In genomic region chr2:151306621-151307020, GRCh38 we compare ENCODE assay signal across 17 cellular contexts. TPM values are rescaled to one million over a fixed set of nuclear protein-coding genes. Genes with fewer than 3 reads are reported as not detected.
DNase-seq lines count a peak whose midpoint lies in the region; ATAC-seq and TF ChIP-seq lines count a peak whose summit lies in the region.
"Had no signal": no experiment of that assay in that cellular context is flagged by ENCODE, and none has a peak within 500 bp of the region (broad histone marks: within the 10 kb centered on the region; RNA-seq: fewer than 3 reads in every experiment).

No MANE protein-coding gene starts in this region.

- CTCF ChIA-PET in mammary epithelial cell (lab: Charles Lee; ENCODE audit: low non-redundant PET) = no interaction called here
- CTCF ChIA-PET in activated CD4-positive, alpha-beta memory T cell treated with anti-CD3 and anti-CD28 coated beads, Interleukin-2, amount 10 ng/mL, durations not matched to agents 7 days and 5 days (lab: Charles Lee) = no interaction called here
- CTCF ChIA-PET in CD8-positive, alpha-beta T cell (lab: Charles Lee) = no interaction called here

- H3K36me3 Mint-ChIP-seq in activated CD4-positive, alpha-beta memory T cell treated with anti-CD3 and anti-CD28 coated beads, Interleukin-2, amount 10 ng/mL, durations not matched to agents 7 days and 5 days (ENCODE audit: low read depth) = no peaks in the 10 kb centered on the region
- H3K36me3 Mint-ChIP-seq in CD8-positive, alpha-beta T cell = no peaks in the 10 kb centered on the region
- H3K36me3 Mint-ChIP-seq: CD4-positive, CD25-positive, alpha-beta regulatory T cell; naive thymus-derived CD8-positive, alpha-beta T cell had no signal

- H3K27me3 ChIP-seq in mammary epithelial cell (ENCODE audit: insufficient read depth, low read length) (no peaks in the 10 kb centered on the region), left lung (no peaks in the 10 kb centered on the region), suprapubic skin (no peaks in the 10 kb centered on the region)
- H3K27me3 ChIP-seq in CD8-positive, alpha-beta T cell (ENCODE audit: insufficient read depth, low read length) = no peaks in the 10 kb centered on the region
- H3K27me3 ChIP-seq: esophagus squamous epithelium, sigmoid colon had no signal

- H4K20me1 ChIP-seq in mammary epithelial cell (ENCODE audit: insufficient read depth, low read length) = no peaks in the 10 kb centered on the region

- H3K4me3 ChIP-seq in mammary epithelial cell (replicated peaks in 1 of 3; ENCODE audit: insufficient read depth in 1 of 3, low read depth in 2 of 3, low read length in 3 of 3) (no peak overlapping the region), left lung (no peak overlapping the region), suprapubic skin (no peak overlapping the region)
- no peak overlapping the region for H3K4me3 ChIP-seq in CD8-positive, alpha-beta T cell (ENCODE audit: low read depth, low read length)
- H3K4me3 ChIP-seq: esophagus squamous epithelium, sigmoid colon had no signal

- no peak overlapping the region for H3K4me2 ChIP-seq in mammary epithelial cell (ENCODE audit: insufficient read depth, low read depth, low read length)

- TF ChIP-seq POLR2A in suprapubic skin (IDR thresholded peaks at IDR 0.05) = no peak

- H2AFZ ChIP-seq in mammary epithelial cell (ENCODE audit: low read depth, low read length) = no peak overlapping the region

- H3K9me3 ChIP-seq in mammary epithelial cell (replicated peaks; ENCODE audit: insufficient read depth, low read length) = no peaks in the 10 kb centered on the region
- H3K9me3 ChIP-seq in left lung = no peaks in the 10 kb centered on the region
- no peaks in the 10 kb centered on the region for H3K9me3 ChIP-seq in suprapubic skin
- no peaks in the 10 kb centered on the region for H3K9me3 ChIP-seq in CD8-positive, alpha-beta T cell (ENCODE audit: low read length)
- H3K9me3 ChIP-seq: esophagus squamous epithelium, sigmoid colon had no signal

- in situ Hi-C loops in mammary epithelial cell (cut with MboI; ENCODE audit: low sequenced_read_pairs in 2 of 2) = no loop called here

- H3K36me3 ChIP-seq in mammary epithelial cell (ENCODE audit: insufficient read depth, low read length) = no peaks in the 10 kb centered on the region
- H3K36me3 ChIP-seq in left lung = no peaks in the 10 kb centered on the region
- no peaks in the 10 kb centered on the region for H3K36me3 ChIP-seq in suprapubic skin
- no peaks in the 10 kb centered on the region for H3K36me3 ChIP-seq in CD8-positive, alpha-beta T cell (ENCODE audit: insufficient read depth, low read length)
- H3K36me3 ChIP-seq: esophagus squamous epithelium, sigmoid colon had no signal

- H3K9ac ChIP-seq in mammary epithelial cell (ENCODE audit: insufficient read depth, low read length) = no peak overlapping the region

- POLR2A ChIA-PET in activated CD4-positive, alpha-beta memory T cell treated with anti-CD3 and anti-CD28 coated beads, Interleukin-2, amount 10 ng/mL, durations not matched to agents 7 days and 5 days (lab: Charles Lee) = no interaction called here
- POLR2A ChIA-PET in CD8-positive, alpha-beta T cell (lab: Charles Lee) = no interaction called here

- 0% methylated on average over 3 of the region's 3 CpGs for WGBS in mammary epithelial cell (ENCODE audit: low coverage, missing lambda C conversion rate)
- 26% methylated on average over 3 of the region's 3 CpGs for WGBS in suprapubic skin

- H3K27ac ChIP-seq in mammary epithelial cell (ENCODE audit: insufficient read depth, low read depth, low read length) (no peak overlapping the region), left lung (no peak overlapping the region), suprapubic skin (no peak overlapping the region)
- H3K27ac ChIP-seq in CD8-positive, alpha-beta T cell (ENCODE audit: low read depth, low read length) = no peak overlapping the region
- H3K27ac ChIP-seq: esophagus squamous epithelium, sigmoid colon had no signal

- TF ChIP-seq EP300 in suprapubic skin (IDR thresholded peaks at IDR 0.05) = no peak

- no peak overlapping the region for H3K27ac Mint-ChIP-seq in activated CD4-positive, alpha-beta memory T cell treated with anti-CD3 and anti-CD28 coated beads, Interleukin-2, amount 10 ng/mL, durations not matched to agents 7 days and 5 days
- no peak overlapping the region for H3K27ac Mint-ChIP-seq in CD8-positive, alpha-beta T cell
- H3K27ac Mint-ChIP-seq: naive thymus-derived CD8-positive, alpha-beta T cell; T-helper 2 cell treated with Interferon-gamma antibody and Interleukin-4, amounts not matched to agents 5 μg/mL and 100 μg/mL, for 36 hours had no signal

- dilution Hi-C loops in mammary epithelial cell (cut with HindIII; ENCODE audit: low sequenced_read_pairs) = no loop called here

- BruUV-seq in mammary epithelial cell (replicated peaks; lab: Mats Ljungman, UMichigan) = no TSS peak

- peak; percentile 33 for ATAC-seq in left lung
- ATAC-seq in CD8-positive, alpha-beta T cell = no peak
- ATAC-seq: naive thymus-derived CD8-positive, alpha-beta T cell had no signal

- intact Hi-C loops in mammary epithelial cell (cut with micrococcal nuclease) = no loop called here
- intact Hi-C loops in left lung (cut with DNase I) = no loop called here
- intact Hi-C loops in CD8-positive, alpha-beta T cell (cut with DNase I, micrococcal nuclease) = no loop called here

- no peak for TF ChIP-seq CTCF in mammary epithelial cell (conservative IDR thresholded peaks at IDR 0.05 in 1 of 2, IDR thresholded peaks at IDR 0.05 in 1 of 2; ENCODE audit: extremely low read depth in 1 of 2, insufficient read depth in 1 of 2, low read depth in 1 of 2, low read length in 2 of 2)
- no peak for TF ChIP-seq CTCF in left lung (IDR thresholded peaks at IDR 0.05)
- no peak for TF ChIP-seq CTCF in suprapubic skin (IDR thresholded peaks at IDR 0.05)
- no peak for TF ChIP-seq CTCF in CD8-positive, alpha-beta T cell (IDR thresholded peaks at IDR 0.05)
- no peak for TF ChIP-seq CTCF in GM10266 (IDR thresholded peaks at IDR 0.05; ENCODE audit: control insufficient read depth, insufficient read depth, low read depth, missing control alignments)

- no peaks in the 10 kb centered on the region for H3K9me3 Mint-ChIP-seq in activated CD4-positive, alpha-beta memory T cell treated with anti-CD3 and anti-CD28 coated beads, Interleukin-2, amount 10 ng/mL, durations not matched to agents 7 days and 5 days
- H3K9me3 Mint-ChIP-seq in CD8-positive, alpha-beta T cell = no peaks in the 10 kb centered on the region
- H3K9me3 Mint-ChIP-seq: CD4-positive, CD25-positive, alpha-beta regulatory T cell; naive thymus-derived CD8-positive, alpha-beta T cell; T-helper 2 cell treated with Interferon-gamma antibody and Interleukin-4, amounts not matched to agents 5 μg/mL and 100 μg/mL, for 36 hours had no signal

- no peaks in the 10 kb centered on the region for H3K4me1 Mint-ChIP-seq in activated CD4-positive, alpha-beta memory T cell treated with anti-CD3 and anti-CD28 coated beads, Interleukin-2, amount 10 ng/mL, durations not matched to agents 7 days and 5 days
- H3K4me1 Mint-ChIP-seq in CD8-positive, alpha-beta T cell (ENCODE audit: low read depth) = no peaks in the 10 kb centered on the region
- H3K4me1 Mint-ChIP-seq: CD4-positive, CD25-positive, alpha-beta regulatory T cell; naive thymus-derived CD8-positive, alpha-beta T cell had no signal

- no peaks in the 10 kb centered on the region for H3K79me2 ChIP-seq in mammary epithelial cell (ENCODE audit: insufficient read depth, low read length)

- H3K4me1 ChIP-seq in mammary epithelial cell (ENCODE audit: insufficient read depth, low read length) (no peaks in the 10 kb centered on the region), left lung (no peaks in the 10 kb centered on the region), suprapubic skin (peaks cover 2% of the 10 kb centered on the region)
- H3K4me1 ChIP-seq in CD8-positive, alpha-beta T cell (ENCODE audit: insufficient read depth, low read length) = no peaks in the 10 kb centered on the region
- H3K4me1 ChIP-seq: esophagus squamous epithelium, sigmoid colon had no signal

- no peak overlapping the region for H3K4me3 Mint-ChIP-seq in activated CD4-positive, alpha-beta memory T cell treated with anti-CD3 and anti-CD28 coated beads, Interleukin-2, amount 10 ng/mL, durations not matched to agents 7 days and 5 days
- H3K4me3 Mint-ChIP-seq in CD8-positive, alpha-beta T cell = no peak overlapping the region
- H3K4me3 Mint-ChIP-seq: CD4-positive, CD25-positive, alpha-beta regulatory T cell; naive thymus-derived CD8-positive, alpha-beta T cell; T-helper 2 cell treated with Interferon-gamma antibody and Interleukin-4, amounts not matched to agents 5 μg/mL and 100 μg/mL, for 36 hours had no signal

- peaks cover 4% of the 10 kb centered on the region for H3K27me3 Mint-ChIP-seq in activated CD4-positive, alpha-beta memory T cell treated with anti-CD3 and anti-CD28 coated beads, Interleukin-2, amount 10 ng/mL, durations not matched to agents 7 days and 5 days
- peaks cover 5% of the 10 kb centered on the region for H3K27me3 Mint-ChIP-seq in CD8-positive, alpha-beta T cell (ENCODE audit: low read depth)

- peak; percentile 88 for DNase-seq in EH (ENCODE audit: low read depth)
- DNase-seq in NCI-H226 = peak; percentile 78
- peak; percentile 53 for DNase-seq in mammary epithelial cell
- DNase-seq in left lung = no peak
- no peak for DNase-seq in activated CD4-positive, alpha-beta memory T cell treated with anti-CD3 and anti-CD28 coated beads, Interleukin-2, amount 10 ng/mL, durations not matched to agents 7 days and 5 days
- no peak for DNase-seq in suprapubic skin (ENCODE audit: low spot score in 2 of 2)
- DNase-seq in CD8-positive, alpha-beta T cell = no peak
- DNase-seq in GM10266 (ENCODE audit: extremely low spot score) = no peak
- DNase-seq: activated CD4-positive, alpha-beta T cell treated with anti-CD3 and anti-CD28 coated beads, Interleukin-2, amount 50 U/mL, for 4 hours; activated gamma-delta T cell treated with Interleukin-2 at 50 U/mL for 16 hours; CD4-positive, CD25-positive, alpha-beta regulatory T cell; cerebellar nuclear complex; esophagus squamous epithelium; naive thymus-derived CD8-positive, alpha-beta T cell; sigmoid colon had no signal

RNA-seq across cellular contexts. Expression of gene NMI, which starts 17.2 kb away (rescaled TPM):
- total RNA-seq in mammary epithelial cell (1 to 10 TPM; 2.5 to 6.7 TPM), left lung (10 to 100 TPM; 20.8 to 32.1 TPM), suprapubic skin (10 to 100 TPM in 1 of 4 donors, 1 to 10 TPM in 3; 4.7 to 10.2 (median 8.5) TPM)
- polyA plus RNA-seq in mammary epithelial cell = 2.7 TPM
- polyA minus RNA-seq in mammary epithelial cell = 3.5 TPM
- total RNA-seq in activated CD4-positive, alpha-beta memory T cell treated with anti-CD3 and anti-CD28 coated beads, Interleukin-2, amount 10 ng/mL, durations not matched to agents 7 days and 5 days = 10 to 100 TPM; 70.5 to 77.0 TPM
- 10 to 100 TPM; 16.9 to 18.0 TPM for total RNA-seq in CD8-positive, alpha-beta T cell

RNA-seq across cellular contexts. Expression of gene RBM43, which starts 45.0 kb away (rescaled TPM):
- total RNA-seq in mammary epithelial cell = 1 to 10 TPM; 2.6 to 4.2 TPM
- 1.8 TPM for polyA plus RNA-seq in mammary epithelial cell
- polyA minus RNA-seq in mammary epithelial cell = 1.9 TPM
- 1 to 10 TPM; 6.2 to 7.5 TPM for total RNA-seq in left lung
- total RNA-seq in activated CD4-positive, alpha-beta memory T cell treated with anti-CD3 and anti-CD28 coated beads, Interleukin-2, amount 10 ng/mL, durations not matched to agents 7 days and 5 days = 1 to 10 TPM; 8.5 to 8.9 TPM
- total RNA-seq in suprapubic skin = 1 to 10 TPM; 1.9 to 5.1 (median 4.3) TPM
- total RNA-seq in CD8-positive, alpha-beta T cell = 10 to 100 TPM; 12.1 to 12.4 TPM

RNA-seq across cellular contexts. Expression of gene TNFAIP6, which starts 50.8 kb away (rescaled TPM):
- total RNA-seq in mammary epithelial cell = under 1 TPM in 1 of 2 donors, not detected in 1; 0.50 TPM
- polyA plus RNA-seq in mammary epithelial cell = 0.09 TPM
- not detected for polyA minus RNA-seq in mammary epithelial cell
- total RNA-seq in left lung = 10 to 100 TPM in 1 of 2 donors, 1 to 10 TPM in 1; 7.3 to 14.8 TPM
- total RNA-seq in activated CD4-positive, alpha-beta memory T cell treated with anti-CD3 and anti-CD28 coated beads, Interleukin-2, amount 10 ng/mL, durations not matched to agents 7 days and 5 days = not detected
- total RNA-seq in suprapubic skin = under 1 TPM in 1 of 4 donors, not detected in 3; 0.45 TPM
- total RNA-seq in CD8-positive, alpha-beta T cell = not detected
- total RNA-seq: CD4-positive, CD25-positive, alpha-beta regulatory T cell; naive thymus-derived CD8-positive, alpha-beta T cell; OCI-LY7 had no signal
- polyA plus RNA-seq: CD4-positive, CD25-positive, alpha-beta regulatory T cell; naive thymus-derived CD8-positive, alpha-beta T cell had no signal

Comparison
In these comparisons a context has a peak if more than half of its experiments do, and no peak if none do; other contexts are left out.
1. DNase-seq: peak in EH (single experiment), NCI-H226 (single experiment) and mammary epithelial cell (single experiment); none in left lung (0 of 2), activated CD4-positive, alpha-beta memory T cell treated with anti-CD3 and anti-CD28 coated beads, Interleukin-2, amount 10 ng/mL, durations not matched to agents 7 days and 5 days (single experiment), suprapubic skin (0 of 2), CD8-positive, alpha-beta T cell (0 of 7) and GM10266 (single experiment).
2. RNA of gene TNFAIP6, which starts 50.8 kb away (total RNA-seq): 7.3 to 14.8 TPM in left lung; 0.50 TPM in mammary epithelial cell, 0.45 TPM in suprapubic skin, not detected in activated CD4-positive, alpha-beta memory T cell treated with anti-CD3 and anti-CD28 coated beads, Interleukin-2, amount 10 ng/mL, durations not matched to agents 7 days and 5 days and not detected in CD8-positive, alpha-beta T cell; every median in the first group is over 4 times any median in the second.